In genomic region chr15:21112271-21113053, GRCh38 we compare ENCODE assay signal across 8 cellular contexts.
DNase-seq lines count a peak whose midpoint lies in the region; ATAC-seq, FAIRE-seq and TF ChIP-seq lines count a peak whose summit lies in the region.
"Not testable (repeated sequence)": the region's sequence is repeated elsewhere in the genome, so short reads cannot be mapped to it uniquely, and the experiment has no call there.

No MANE protein-coding gene starts in this region.

- not testable (repeated sequence) for H3K27ac Mint-ChIP-seq in activated CD4-positive, alpha-beta memory T cell treated with anti-CD3 and anti-CD28 coated beads, Interleukin-2, amount 10 ng/mL, durations not matched to agents 7 days and 5 days; mesothelial cell of epicardium

- not testable (repeated sequence) for TF ChIP-seq EP300 in esophagus muscularis mucosa (IDR thresholded peaks at IDR 0.05); upper lobe of left lung (IDR thresholded peaks at IDR 0.05)

- POLR2A ChIA-PET in activated CD4-positive, alpha-beta memory T cell treated with anti-CD3 and anti-CD28 coated beads, Interleukin-2, amount 10 ng/mL, durations not matched to agents 7 days and 5 days (lab: Charles Lee) = not testable (repeated sequence)

- not testable (repeated sequence) for H3K27me3 ChIP-seq in BE2C, body of pancreas, esophagus muscularis mucosa, pancreas, upper lobe of left lung

- H3K4me3 ChIP-seq in BE2C (ENCODE audit: low read depth, low read length); body of pancreas; esophagus muscularis mucosa; pancreas; upper lobe of left lung: not testable (repeated sequence)

- not testable (repeated sequence) for H3K36me3 Mint-ChIP-seq in activated CD4-positive, alpha-beta memory T cell treated with anti-CD3 and anti-CD28 coated beads, Interleukin-2, amount 10 ng/mL, durations not matched to agents 7 days and 5 days (ENCODE audit: low read depth); mesothelial cell of epicardium

- not testable (repeated sequence) for H3K4me1 Mint-ChIP-seq in activated CD4-positive, alpha-beta memory T cell treated with anti-CD3 and anti-CD28 coated beads, Interleukin-2, amount 10 ng/mL, durations not matched to agents 7 days and 5 days; mesothelial cell of epicardium

- H3K36me3 ChIP-seq in BE2C; body of pancreas (replicated peaks in 1 of 2; ENCODE audit: insufficient read depth in 1 of 2, low read depth in 2 of 2); esophagus muscularis mucosa; pancreas; upper lobe of left lung: not testable (repeated sequence)

- H3K4me1 ChIP-seq in BE2C, body of pancreas, esophagus muscularis mucosa, pancreas, upper lobe of left lung: not testable (repeated sequence)

- not testable (repeated sequence) for H3K27ac ChIP-seq in body of pancreas; esophagus muscularis mucosa (replicated peaks in 1 of 4); pancreas; upper lobe of left lung

- H3K4me3 Mint-ChIP-seq in activated CD4-positive, alpha-beta memory T cell treated with anti-CD3 and anti-CD28 coated beads, Interleukin-2, amount 10 ng/mL, durations not matched to agents 7 days and 5 days; mesothelial cell of epicardium: not testable (repeated sequence)

- not testable (repeated sequence) for TF ChIP-seq CTCF in BE2C (IDR thresholded peaks at IDR 0.05; ENCODE audit: low read depth, low read length); body of pancreas (IDR thresholded peaks at IDR 0.05); esophagus muscularis mucosa (IDR thresholded peaks at IDR 0.05); mesothelial cell of epicardium (IDR thresholded peaks at IDR 0.05; ENCODE audit: unreplicated experiment); pancreas (IDR thresholded peaks at IDR 0.05); upper lobe of left lung (IDR thresholded peaks at IDR 0.05)

- not testable (repeated sequence) for H3K27me3 Mint-ChIP-seq in activated CD4-positive, alpha-beta memory T cell treated with anti-CD3 and anti-CD28 coated beads, Interleukin-2, amount 10 ng/mL, durations not matched to agents 7 days and 5 days; mesothelial cell of epicardium (ENCODE audit: low read depth)

- H3K9me3 ChIP-seq in BE2C, body of pancreas, esophagus muscularis mucosa, pancreas, upper lobe of left lung: not testable (repeated sequence)

- not testable (repeated sequence) for H3K9me3 Mint-ChIP-seq in activated CD4-positive, alpha-beta memory T cell treated with anti-CD3 and anti-CD28 coated beads, Interleukin-2, amount 10 ng/mL, durations not matched to agents 7 days and 5 days; mesothelial cell of epicardium

- intact Hi-C loops in body of pancreas (cut with DNase I); esophagus muscularis mucosa (cut with DNase I); pancreas (cut with DNase I): not testable (repeated sequence)

- CTCF ChIA-PET in activated CD4-positive, alpha-beta memory T cell treated with anti-CD3 and anti-CD28 coated beads, Interleukin-2, amount 10 ng/mL, durations not matched to agents 7 days and 5 days (lab: Charles Lee) = not testable (repeated sequence)

- not testable (repeated sequence) for ATAC-seq in body of pancreas, pancreas
- peak; percentile 63 to 73 for ATAC-seq in upper lobe of left lung (ENCODE audit: low FRiP score in 2 of 2)

- not testable (repeated sequence) for TF ChIP-seq POLR2A in body of pancreas (IDR thresholded peaks at IDR 0.05); esophagus muscularis mucosa (IDR thresholded peaks at IDR 0.05; ENCODE audit: low read depth); upper lobe of left lung (IDR thresholded peaks at IDR 0.05)

- DNase-seq in BE2C (peak; percentile 10), body of pancreas (peak in 3 of 4 donors; percentile 4 to 26 (median 10)), esophagus muscularis mucosa (ENCODE audit: extremely low spot score) (peak; percentile 68), islet precursor cell (peak; percentile 41), mesothelial cell of epicardium (ENCODE audit: low spot score in 2 of 2, unreplicated experiment in 2 of 2) (peak; percentile 13 to 38), pancreas (peak in 4 of 6 donors; percentile 5 to 87 (median 42)), upper lobe of left lung (peak; percentile 20 to 87)
- DNase-seq in activated CD4-positive, alpha-beta memory T cell treated with anti-CD3 and anti-CD28 coated beads, Interleukin-2, amount 10 ng/mL, durations not matched to agents 7 days and 5 days = peak; percentile 15

- 0 to 42% methylated on average over 1 to 2 of the region's 4 CpGs for WGBS in body of pancreas, 2 donors
- 27% methylated on average over 2 of the region's 4 CpGs for WGBS in esophagus muscularis mucosa
- WGBS in pancreas, 2 donors = 0% methylated on average over 1 of the region's 4 CpGs
- 0 to 35% methylated on average over 1 to 2 of the region's 4 CpGs for WGBS in upper lobe of left lung, 2 donors

- not testable (repeated sequence) for FAIRE-seq in pancreas (lab: Jason Lieb, UNC)

Comparison
In these comparisons a context has a peak if more than half of its experiments do, and no peak if none do; other contexts are left out.
1. DNase-seq: peak in every context shown above with its lines; median percentile 68 in esophagus muscularis mucosa; 54 in upper lobe of left lung; 42 in pancreas; 41 in islet precursor cell; 26 in mesothelial cell of epicardium; 15 in activated CD4-positive, alpha-beta memory T cell treated with anti-CD3 and anti-CD28 coated beads, Interleukin-2, amount 10 ng/mL, durations not matched to agents 7 days and 5 days; 10 in BE2C; 10 in body of pancreas.